In genomic region chr2:111119004-111119846, GRCh38 we compare ENCODE assay signal across 7 cellular contexts. TPM values are rescaled to one million over a fixed set of nuclear protein-coding genes. Genes with fewer than 3 reads are reported as not detected.
A peak's percentile ranks its signal among the peaks of the same experiment; 100 is the strongest.
DNase-seq lines count a peak whose midpoint lies in the region; ATAC-seq and TF ChIP-seq lines count a peak whose summit lies in the region.

No MANE protein-coding gene starts in this region.

- H3K27ac ChIP-seq in SU-DHL-6 (ENCODE audit: low read depth, low read length) (no peak overlapping the region), breast epithelium (no peak overlapping the region), testis (no peak overlapping the region)

- no peaks in the 10 kb centered on the region for H3K9me2 ChIP-seq in SU-DHL-6 (replicated peaks; ENCODE audit: insufficient read depth, low read length)

- H3K9ac ChIP-seq in SU-DHL-6 (ENCODE audit: low read length), result 0 out of 2 replicates have a peak overlapping the region, but pooled peaks have one; percentile 86

- H4K20me1 ChIP-seq in SU-DHL-6 (ENCODE audit: low read depth, low read length), result no peaks in the 10 kb centered on the region

- no peaks in the 10 kb centered on the region for H3F3A ChIP-seq in SU-DHL-6 (ENCODE audit: insufficient read depth)

- no peak for TF ChIP-seq POLR2A in breast epithelium (IDR thresholded peaks at IDR 0.05)
- TF ChIP-seq POLR2A in testis (IDR thresholded peaks at IDR 0.05), result no peak

- TF ChIP-seq CTCF in SU-DHL-6 (IDR thresholded peaks at IDR 0.05; ENCODE audit: insufficient read depth, low read length, poor library complexity, severe bottlenecking), result no peak
- no peak for TF ChIP-seq CTCF in breast epithelium (IDR thresholded peaks at IDR 0.05)
- TF ChIP-seq CTCF in mucosa of descending colon (IDR thresholded peaks at IDR 0.05), result no peak
- no peak for TF ChIP-seq CTCF in testis (IDR thresholded peaks at IDR 0.05)

- ATAC-seq in mucosa of descending colon, result no peak
- ATAC-seq in HG02763 (IDR thresholded peaks at IDR 0.05; ENCODE audit: unreplicated experiment), result no peak

- intact Hi-C loops in breast epithelium (cut with DNase I; ENCODE audit: low total_unique reads) (no loop called here), mucosa of descending colon (cut with DNase I, micrococcal nuclease) (no loop called here), testis (cut with DNase I; ENCODE audit: low total_unique reads) (no loop called here)

- H3K9me3 ChIP-seq in SU-DHL-6 (ENCODE audit: insufficient read depth, low read length) (no peaks in the 10 kb centered on the region), breast epithelium (no peaks in the 10 kb centered on the region), mucosa of descending colon (no peaks in the 10 kb centered on the region), testis (no peaks in the 10 kb centered on the region)

- no peak overlapping the region for H3K4me3 ChIP-seq in SU-DHL-6 (ENCODE audit: insufficient read depth, low read length, poor library complexity, severe bottlenecking)
- peak overlapping the region; percentile 20 to 90 (median 82) for H3K4me3 ChIP-seq in breast epithelium
- no peak overlapping the region for H3K4me3 ChIP-seq in mucosa of descending colon
- peak overlapping the region; percentile 77 to 79 for H3K4me3 ChIP-seq in testis

- H3K4me2 ChIP-seq in SU-DHL-6 (ENCODE audit: low read depth, low read length, poor library complexity, severe bottlenecking), result peak overlapping the region; percentile 66

- no peaks in the 10 kb centered on the region for H3K27me3 ChIP-seq in SU-DHL-6 (ENCODE audit: low read length)
- H3K27me3 ChIP-seq in breast epithelium, result no peaks in the 10 kb centered on the region
- no peaks in the 10 kb centered on the region for H3K27me3 ChIP-seq in testis

- H3K36me3 ChIP-seq in SU-DHL-6 (ENCODE audit: low read length), result 0 out of 2 replicates have a peak, but pooled peaks cover 3% of the 10 kb centered on the region
- no peaks in the 10 kb centered on the region for H3K36me3 ChIP-seq in breast epithelium
- H3K36me3 ChIP-seq in mucosa of descending colon (ENCODE audit: low read depth), result no peaks in the 10 kb centered on the region
- H3K36me3 ChIP-seq in testis (ENCODE audit: low read depth, missing control alignments), result no peaks in the 10 kb centered on the region

- no peak overlapping the region for H2AFZ ChIP-seq in SU-DHL-6 (ENCODE audit: low read depth, low read length, severe bottlenecking)

- WGBS in testis, 2 donors, result 14 to 20% methylated on average over 24 to 75 of the region's 75 CpGs

- DNase-seq in breast epithelium (ENCODE audit: low spot score in 2 of 2), result no peak
- peak; percentile 62 to 69 (median 68) for DNase-seq in mucosa of descending colon
- DNase-seq in testis, result no peak
- no peak for DNase-seq in amygdala (lab: John Stamatoyannopoulos, UW)
- DNase-seq in HT-29 (ENCODE audit: low spot score), result no peak

- peaks cover 28% of the 10 kb centered on the region for H3K79me2 ChIP-seq in SU-DHL-6 (ENCODE audit: insufficient read depth, low read length)

- H3K4me1 ChIP-seq in breast epithelium (peaks cover 0 to 3% of the 10 kb centered on the region in 2 donors), mucosa of descending colon (ENCODE audit: low read depth) (peaks cover 32% of the 10 kb centered on the region), testis (peaks cover 6% of the 10 kb centered on the region)

RNA-seq across cellular contexts. Expression of gene BCL2L11, which starts 1.5 kb away (rescaled TPM):
- total RNA-seq in breast epithelium, result 10 to 100 TPM; 42.6 to 67.3 (median 46.1) TPM
- 10 to 100 TPM; 40.9 to 44.4 (median 43.7) TPM for total RNA-seq in mucosa of descending colon
- 10 to 100 TPM; 29.3 to 41.7 TPM for total RNA-seq in testis
- polyA plus RNA-seq in testis (ENCODE audit: insufficient read depth, low read depth, low replicate concordance), result 26.4 TPM
- 9.7 and 24.5 TPM in 2 replicates for total RNA-seq in HT-29 (2014; rRNA removed; shearing (Covaris generic))

Comparison
In these comparisons a context has a peak if more than half of its experiments do, and no peak if none do; other contexts are left out.
1. H3K4me3 ChIP-seq: peak in breast epithelium (3 of 3) and testis (2 of 2); none in SU-DHL-6 (single experiment) and mucosa of descending colon (single experiment).
2. DNase-seq: peak in mucosa of descending colon (3 of 3); none in breast epithelium (0 of 2), testis (single experiment), amygdala (0 of 56) and HT-29 (single experiment).